Comparison of ENCODE assay signal across 21 cellular contexts in genomic region chr5:135877570-135878155, GRCh38. TPM values are rescaled to one million over a fixed set of nuclear protein-coding genes. Genes with fewer than 3 reads are reported as not detected.
"Had no signal": no experiment of that assay in that cellular context is flagged by ENCODE, and none has a peak within 500 bp of the region (broad histone marks: within the 10 kb centered on the region; RNA-seq: fewer than 3 reads in every experiment).

No MANE protein-coding gene starts in this region.

- ATAC-seq: activated CD4-positive, alpha-beta T cell treated with anti-CD3 and anti-CD28 coated beads for 36 hours; activated CD8-positive, alpha-beta T cell treated with anti-CD3 and anti-CD28 coated beads for 36 hours; activated naive CD4-positive, alpha-beta T cell treated with anti-CD3 and anti-CD28 coated beads, Interleukin-2, amount 50 U/mL, for 72 hours; left lobe of liver; natural killer cell; T-helper 17 cell had no signal

- H3K27me3 ChIP-seq: cardiac muscle cell, colonic mucosa, ovary had no signal

- H3K4me3 Mint-ChIP-seq: activated CD4-positive, alpha-beta T cell treated with anti-CD3 and anti-CD28 coated beads for 36 hours; activated CD8-positive, alpha-beta T cell treated with anti-CD3 and anti-CD28 coated beads for 36 hours; natural killer cell; T-helper 17 cell had no signal

- H3K36me3 Mint-ChIP-seq: activated naive CD4-positive, alpha-beta T cell treated with anti-CD3 and anti-CD28 coated beads, Interleukin-2, amount 50 U/mL, for 72 hours; natural killer cell had no signal

- H3K4me1 Mint-ChIP-seq: activated CD4-positive, alpha-beta T cell treated with anti-CD3 and anti-CD28 coated beads for 36 hours; natural killer cell had no signal

- H3K4me3 ChIP-seq: cardiac muscle cell, colonic mucosa, esophagus squamous epithelium, ovary, SJCRH30, tibial nerve had no signal

- H3K27ac ChIP-seq: colonic mucosa, esophagus squamous epithelium, ovary, SJCRH30 had no signal

- H3K9me3 Mint-ChIP-seq: activated CD8-positive, alpha-beta T cell treated with anti-CD3 and anti-CD28 coated beads for 36 hours; activated naive CD4-positive, alpha-beta T cell treated with anti-CD3 and anti-CD28 coated beads, Interleukin-2, amount 50 U/mL, for 72 hours; natural killer cell had no signal

- H3K4me1 ChIP-seq: colonic mucosa, SJCRH30 had no signal

- DNase-seq: activated CD4-positive, alpha-beta T cell treated with anti-CD3 and anti-CD28 coated beads for 36 hours; activated CD8-positive, alpha-beta memory T cell treated with anti-CD3 and anti-CD28 coated beads, Interleukin-2, amount 50 U/mL, for 4 hours; activated CD8-positive, alpha-beta T cell treated with anti-CD3 and anti-CD28 coated beads for 36 hours; activated gamma-delta T cell; activated T-cell treated with anti-CD3 and anti-CD28 coated beads, Interleukin-2, amount 50 U/mL, for 48 hours; colonic mucosa; esophagus squamous epithelium; natural killer cell; ovary; SJCRH30; stimulated activated CD4-positive, alpha-beta T cell treated with anti-CD3 and anti-CD28 coated beads, Interleukin-15, amount 100 ng/mL, for 24 hours; stimulated activated CD4-positive, alpha-beta T cell treated with anti-CD3 and anti-CD28 coated beads, Interleukin-4, amount 100 ng/mL, for 1 hour; stimulated activated naive CD4-positive, alpha-beta T cell; T-helper 17 cell had no signal

- H3K9me3 ChIP-seq: colonic mucosa, esophagus squamous epithelium, ovary, SJCRH30, tibial nerve had no signal

- H3K36me3 ChIP-seq: cardiac muscle cell, colonic mucosa, esophagus squamous epithelium, ovary, SJCRH30, tibial nerve had no signal

- H3K27ac Mint-ChIP-seq: activated CD4-positive, alpha-beta T cell treated with anti-CD3 and anti-CD28 coated beads for 36 hours; activated CD8-positive, alpha-beta T cell treated with anti-CD3 and anti-CD28 coated beads for 36 hours; activated naive CD4-positive, alpha-beta T cell treated with anti-CD3 and anti-CD28 coated beads, Interleukin-2, amount 50 U/mL, for 72 hours; natural killer cell; T-helper 17 cell had no signal

RNA-seq across cellular contexts. Expression of gene IL9, which starts 18.0 kb away (rescaled TPM):
- total RNA-seq: activated CD8-positive, alpha-beta T cell treated with anti-CD3 and anti-CD28 coated beads for 36 hours; cardiac muscle cell; colonic mucosa; esophagus squamous epithelium; fibroblast of villous mesenchyme; left lobe of liver; natural killer cell; ovary; SJCRH30; skeletal muscle tissue; subcutaneous adipose tissue; T-helper 17 cell; tibial nerve had no signal
- polyA plus RNA-seq: cardiac muscle cell, ovary had no signal

RNA-seq across cellular contexts. Expression of gene SLC25A48, which starts 43.2 kb away (rescaled TPM):
- total RNA-seq: activated CD4-positive, alpha-beta T cell treated with anti-CD3 and anti-CD28 coated beads for 36 hours; activated CD8-positive, alpha-beta T cell treated with anti-CD3 and anti-CD28 coated beads for 36 hours; activated naive CD4-positive, alpha-beta T cell treated with anti-CD3 and anti-CD28 coated beads, Interleukin-2, amount 50 U/mL, for 72 hours; fibroblast of villous mesenchyme; natural killer cell; SJCRH30; T-helper 17 cell had no signal
- polyA plus RNA-seq: ovary had no signal
